In genomic region chr6:158565482-158566040, GRCh38 we compare ENCODE assay signal across 15 cellular contexts. TPM values are rescaled to one million over a fixed set of nuclear protein-coding genes. Genes with fewer than 3 reads are reported as not detected.
DNase-seq lines count a peak whose midpoint lies in the region; ATAC-seq and TF ChIP-seq lines count a peak whose summit lies in the region.
"Had no signal": no experiment of that assay in that cellular context is flagged by ENCODE, and none has a peak within 500 bp of the region (broad histone marks: within the 10 kb centered on the region; RNA-seq: fewer than 3 reads in every experiment).

No MANE protein-coding gene starts in this region.

- H3K27me3 ChIP-seq in HUES64 (ENCODE audit: insufficient read depth, low read length): no peaks in the 10 kb centered on the region
- H3K27me3 ChIP-seq: thyroid gland had no signal

- peaks cover 38% of the 10 kb centered on the region for H3K36me3 Mint-ChIP-seq in activated CD4-positive, alpha-beta T cell treated with anti-CD3 and anti-CD28 coated beads, Interleukin-2, amount 10 ng/mL, durations not matched to agents 7 days and 5 days (ENCODE audit: low read depth)
- no peaks in the 10 kb centered on the region for H3K36me3 Mint-ChIP-seq in neural crest cell (ENCODE audit: low read depth)

- 88% methylated on average over 14 of the region's 14 CpGs for WGBS in HUES64

- peak overlapping the region; percentile 84 for H3K27ac Mint-ChIP-seq in activated CD4-positive, alpha-beta T cell treated with anti-CD3 and anti-CD28 coated beads, Interleukin-2, amount 10 ng/mL, durations not matched to agents 7 days and 5 days
- H3K27ac Mint-ChIP-seq in neural crest cell (ENCODE audit: unreplicated experiment): no peak overlapping the region

- 0 out of 2 replicates have a peak overlapping the region, but pooled peaks have one; percentile 1 for H3K9ac ChIP-seq in HUES64 (ENCODE audit: low read depth, low read length)

- H3K9me3 ChIP-seq in HUES64 (ENCODE audit: insufficient read depth, low read depth, low read length): no peaks in the 10 kb centered on the region
- H3K9me3 ChIP-seq: thyroid gland had no signal

- peaks cover 13% of the 10 kb centered on the region; the same call in 1 of the 2 replicates for H3K4me1 ChIP-seq in HUES64 (ENCODE audit: insufficient read depth, low read length)

- no peak for TF ChIP-seq CTCF in coronary artery (IDR thresholded peaks at IDR 0.05)
- TF ChIP-seq CTCF in neural crest cell (conservative IDR thresholded peaks at IDR 0.05): no peak

- POLR2A ChIA-PET in activated CD4-positive, alpha-beta T cell treated with anti-CD3 and anti-CD28 coated beads, Interleukin-2, amount 10 ng/mL, durations not matched to agents 7 days and 5 days (lab: Charles Lee): no interaction called here

- H3K4me3 ChIP-seq in HUES64 (ENCODE audit: low read length) (no peak overlapping the region), coronary artery (no peak overlapping the region)
- H3K4me3 ChIP-seq: thyroid gland had no signal

- no peaks in the 10 kb centered on the region for H3K9me3 Mint-ChIP-seq in activated CD4-positive, alpha-beta T cell treated with anti-CD3 and anti-CD28 coated beads, Interleukin-2, amount 10 ng/mL, durations not matched to agents 7 days and 5 days
- no peaks in the 10 kb centered on the region for H3K9me3 Mint-ChIP-seq in neural crest cell

- H3K27me3 Mint-ChIP-seq in activated CD4-positive, alpha-beta T cell treated with anti-CD3 and anti-CD28 coated beads, Interleukin-2, amount 10 ng/mL, durations not matched to agents 7 days and 5 days: no peaks in the 10 kb centered on the region
- H3K27me3 Mint-ChIP-seq in neural crest cell (ENCODE audit: low read depth): no peaks in the 10 kb centered on the region

- no peak for DNase-seq in activated CD4-positive, alpha-beta T cell treated with anti-CD3 and anti-CD28 coated beads, Interleukin-2, amount 10 ng/mL, durations not matched to agents 7 days and 5 days
- DNase-seq in activated CD4-positive, alpha-beta T cell treated with anti-CD3 and anti-CD28 coated beads, Interleukin-2, amount 50 U/mL, for 4 hours: no peak
- peak; percentile 49 for DNase-seq in coronary artery (ENCODE audit: low spot score)
- no peak for DNase-seq in neural crest cell (ENCODE audit: low read depth, low spot score)
- no peak for DNase-seq in ecto neural progenitor cell (ENCODE audit: low spot score)
- DNase-seq in SW 1271 (lab: John Stamatoyannopoulos, UW): no peak
- DNase-seq: activated CD4-positive, CD25-positive, alpha-beta regulatory T cell treated with anti-CD3 and anti-CD28 coated beads, Interleukin-2, amount 50 U/mL, for 72 hours; cortex of kidney; midbrain; NCI-H1436; NCI-H446 treated with DMSO at 0.1 percent for 48 hours; OCI-M1 had no signal

- ATAC-seq in activated CD4-positive, CD25-positive, alpha-beta regulatory T cell treated with anti-CD3 and anti-CD28 coated beads, Interleukin-2, amount 50 U/mL, for 24 hours: no peak

- no peaks in the 10 kb centered on the region for H3K36me3 ChIP-seq in HUES64 (ENCODE audit: insufficient read depth, low read length)
- H3K36me3 ChIP-seq: thyroid gland had no signal

- peaks cover 89% of the 10 kb centered on the region for H3K4me1 Mint-ChIP-seq in activated CD4-positive, alpha-beta T cell treated with anti-CD3 and anti-CD28 coated beads, Interleukin-2, amount 10 ng/mL, durations not matched to agents 7 days and 5 days
- H3K4me1 Mint-ChIP-seq in neural crest cell: peaks cover 60% of the 10 kb centered on the region

- H3K4me3 Mint-ChIP-seq in activated CD4-positive, alpha-beta T cell treated with anti-CD3 and anti-CD28 coated beads, Interleukin-2, amount 10 ng/mL, durations not matched to agents 7 days and 5 days: no peak overlapping the region
- peak overlapping the region; percentile 12 for H3K4me3 Mint-ChIP-seq in neural crest cell

- H3K27ac ChIP-seq in HUES64 (ENCODE audit: low read depth, low read length): no peak overlapping the region
- H3K27ac ChIP-seq in coronary artery: no peak overlapping the region
- H3K27ac ChIP-seq: thyroid gland had no signal

- CTCF ChIA-PET in activated CD4-positive, alpha-beta T cell treated with anti-CD3 and anti-CD28 coated beads, Interleukin-2, amount 10 ng/mL, durations not matched to agents 7 days and 5 days (lab: Charles Lee): interaction anchor here (1.2 kb wide), 1 partner anchor 10 kb away, joined by 3 read pairs; no protein-coding TSS in a partner anchor

RNA-seq across cellular contexts. Expression of gene TMEM181, which starts 5.7 kb away (rescaled TPM):
- total RNA-seq in activated CD4-positive, alpha-beta T cell treated with anti-CD3 and anti-CD28 coated beads, Interleukin-2, amount 10 ng/mL, durations not matched to agents 7 days and 5 days: 10 to 100 TPM; 16.9 to 17.6 TPM
- polyA plus RNA-seq in HUES64 (2013, experiment 1 of 2): 11.7 TPM
- 14.6 TPM for polyA plus RNA-seq in HUES64 (2013, experiment 2 of 2)
- 23.9 and 25.0 TPM in 2 replicates for total RNA-seq in neural crest cell
